ENCODE assay signal across 3 cellular contexts in genomic region chr5:163458778-163459405, GRCh38.
TF ChIP-seq lines count a peak whose summit lies in the region.

No MANE protein-coding gene starts in this region.

TF ChIP-seq in SK-N-SH, 30 proteins besides CTCF, POLR2A, EP300 and RAD21 (continued from another document):
- TF ChIP-seq SIN3A (IDR thresholded peaks at IDR 0.05; ENCODE audit: borderline replicate concordance, low read depth, low read length) (no peak), FOSL2 (IDR thresholded peaks at IDR 0.05; ENCODE audit: borderline replicate concordance, low read depth) (no peak), TCF12 (IDR thresholded peaks at IDR 0.05) (no peak), GATA2 (CRISPR knock-in tag; IDR thresholded peaks at IDR 0.05) (no peak), ZBTB33 (IDR thresholded peaks at IDR 0.05; ENCODE audit: borderline replicate concordance, low read depth) (no peak), RFX5 (IDR thresholded peaks at IDR 0.05; ENCODE audit: low read length) (no peak), RXRA (IDR thresholded peaks at IDR 0.05; ENCODE audit: borderline replicate concordance, low read depth) (no peak), ELF1 (IDR thresholded peaks at IDR 0.05) (no peak), EZH2phosphoT487 (IDR thresholded peaks at IDR 0.05; ENCODE audit: borderline replicate concordance, low read depth) (no peak), TEAD4 (IDR thresholded peaks at IDR 0.05; ENCODE audit: borderline replicate concordance, insufficient read depth) (no peak), MXI1 (IDR thresholded peaks at IDR 0.05; ENCODE audit: low read depth, low read length) (no peak), USF1 (IDR thresholded peaks at IDR 0.05; ENCODE audit: borderline replicate concordance, low read depth) (no peak)

TF ChIP-seq in SK-N-SH treated with all-trans-retinoic acid at 6 μM for 48 hours, 23 proteins besides CTCF, POLR2A, EP300 and RAD21 (continued from another document):
- TF ChIP-seq TSHZ2 (CRISPR knock-in tag; IDR thresholded peaks at IDR 0.05) (no peak), PPARA (CRISPR knock-in tag; IDR thresholded peaks at IDR 0.05; ENCODE audit: borderline replicate concordance) (no peak), ARNTL (CRISPR knock-in tag; IDR thresholded peaks at IDR 0.05; ENCODE audit: borderline replicate concordance, low read depth) (no peak), GLIS3 (CRISPR knock-in tag; IDR thresholded peaks at IDR 0.05) (no peak), POU6F1 (CRISPR knock-in tag; IDR thresholded peaks at IDR 0.05; ENCODE audit: borderline replicate concordance, low read depth) (no peak), ISL1 (CRISPR knock-in tag; IDR thresholded peaks at IDR 0.05) (no peak), ZC3H10 (CRISPR knock-in tag; IDR thresholded peaks at IDR 0.05) (no peak), SNAI2 (CRISPR knock-in tag; IDR thresholded peaks at IDR 0.05) (no peak), CREB5 (CRISPR knock-in tag; IDR thresholded peaks at IDR 0.05; ENCODE audit: low read depth) (no peak), ZFP3 (CRISPR knock-in tag; IDR thresholded peaks at IDR 0.05) (no peak), TOX (CRISPR knock-in tag; IDR thresholded peaks at IDR 0.05; ENCODE audit: borderline replicate concordance) (no peak)

TF ChIP-seq in WTC11, 78 proteins besides CTCF, POLR2A, EP300 and RAD21 (continued from another document):
- TF ChIP-seq ZNF512 (CRISPR knock-in tag; IDR thresholded peaks at IDR 0.05; ENCODE audit: borderline replicate concordance), result no peak
- no peak for TF ChIP-seq FOXK1 (CRISPR knock-in tag; IDR thresholded peaks at IDR 0.05)
- no peak for TF ChIP-seq TEAD1 (CRISPR knock-in tag; IDR thresholded peaks at IDR 0.05)
- no peak for TF ChIP-seq ETV6 (CRISPR knock-in tag; IDR thresholded peaks at IDR 0.05)
- no peak for TF ChIP-seq USF2 (CRISPR knock-in tag; IDR thresholded peaks at IDR 0.05)
- TF ChIP-seq MYBL2 (CRISPR knock-in tag; IDR thresholded peaks at IDR 0.05), result no peak
- no peak for TF ChIP-seq CREM (CRISPR knock-in tag; IDR thresholded peaks at IDR 0.05)
- TF ChIP-seq NFE2L1 (CRISPR knock-in tag; IDR thresholded peaks at IDR 0.05), result no peak
